1 cellular context compared by ENCODE assay signal in genomic region chr1:25867210-25867991, GRCh38.
TF ChIP-seq lines count a peak whose summit lies in the region.

No MANE protein-coding gene starts in this region.

TF ChIP-seq in HepG2, 621 proteins besides CTCF, POLR2A, EP300 and RAD21 (continues in another document):
- TF ChIP-seq ZNF777 (CRISPR knock-in tag; IDR thresholded peaks at IDR 0.05) (0 out of 2 replicates have a peak, but pooled peaks have one; percentile 0), ZNF660 (CRISPR knock-in tag; IDR thresholded peaks at IDR 0.05; ENCODE audit: borderline replicate concordance, low read depth) (no peak), SOX13 (IDR thresholded peaks at IDR 0.05) (no peak), SOX13 (CRISPR knock-in tag; conservative IDR thresholded peaks at IDR 0.05 in 1 of 2, IDR thresholded peaks at IDR 0.05 in 1 of 2) (peak in 1 of 2 experiments; percentile 35; a peak in 1 of 4 replicates), GPN1 (CRISPR knock-in tag; IDR thresholded peaks at IDR 0.05; ENCODE audit: borderline replicate concordance) (no peak), SPEN (CRISPR knock-in tag; IDR thresholded peaks at IDR 0.05; ENCODE audit: low read depth) (peak; percentile 18; the same call in 1 of the 2 replicates), ZBTB26 (CRISPR knock-in tag; IDR thresholded peaks at IDR 0.05; ENCODE audit: borderline replicate concordance) (no peak), ARNT2 (CRISPR knock-in tag; IDR thresholded peaks at IDR 0.05; ENCODE audit: low read depth) (peak; percentile 37; the same call in 1 of the 2 replicates), HNF1A (IDR thresholded peaks at IDR 0.05; ENCODE audit: low read depth) (peak; percentile 88), HNF1A (CRISPR knock-in tag; IDR thresholded peaks at IDR 0.05; ENCODE audit: borderline replicate concordance) (peak; percentile 56; the same call in 1 of the 2 replicates), ZNF746 (CRISPR knock-in tag; IDR thresholded peaks at IDR 0.05) (no peak), ZNF577 (CRISPR knock-in tag; IDR thresholded peaks at IDR 0.05; ENCODE audit: borderline replicate concordance, low read depth) (no peak), FOXA3 (CRISPR knock-in tag; IDR thresholded peaks at IDR 0.05) (0 out of 2 replicates have a peak, but pooled peaks have one; percentile 16), ATAD3A (CRISPR knock-in tag; IDR thresholded peaks at IDR 0.05) (no peak), MEF2D (CRISPR knock-in tag; IDR thresholded peaks at IDR 0.05) (0 out of 2 replicates have a peak, but pooled peaks have one; percentile 9), DRAP1 (CRISPR knock-in tag; IDR thresholded peaks at IDR 0.05) (peak; percentile 86), PAXIP1 (CRISPR knock-in tag; conservative IDR thresholded peaks at IDR 0.05) (0 out of 2 replicates have a peak, but pooled peaks have one; percentile 22), ARID5B (CRISPR knock-in tag; IDR thresholded peaks at IDR 0.05) (peak; percentile 48), ZNF281 (CRISPR knock-in tag; IDR thresholded peaks at IDR 0.05; ENCODE audit: borderline replicate concordance) (peak; percentile 28; the same call in 1 of the 2 replicates), SMARCC2 (IDR thresholded peaks at IDR 0.05) (no peak), ZNF75D (CRISPR knock-in tag; IDR thresholded peaks at IDR 0.05; ENCODE audit: borderline replicate concordance) (no peak), CREB1 (IDR thresholded peaks at IDR 0.05) (no peak), CREB1 (CRISPR knock-in tag; IDR thresholded peaks at IDR 0.05) (0 out of 2 replicates have a peak, but pooled peaks have one; percentile 22), CHD4 (IDR thresholded peaks at IDR 0.05; ENCODE audit: borderline replicate concordance, low read length) (peak; percentile 77; the same call in 1 of the 2 replicates), USF2 (IDR thresholded peaks at IDR 0.05; ENCODE audit: low read depth, low read length) (no peak), USF2 (CRISPR knock-in tag; IDR thresholded peaks at IDR 0.05; ENCODE audit: borderline replicate concordance) (no peak), ZNF329 (CRISPR knock-in tag; IDR thresholded peaks at IDR 0.05; ENCODE audit: low read depth) (no peak), RERE (CRISPR knock-in tag; IDR thresholded peaks at IDR 0.05; ENCODE audit: low read depth) (0 out of 2 replicates have a peak, but pooled peaks have one; percentile 41), ERF (CRISPR knock-in tag; IDR thresholded peaks at IDR 0.05) (peak; percentile 23; the same call in 1 of the 2 replicates), ZNF24 (IDR thresholded peaks at IDR 0.05) (no peak), MEIS1 (CRISPR knock-in tag; IDR thresholded peaks at IDR 0.05; ENCODE audit: borderline replicate concordance) (no peak)
